13 cellular contexts compared by ENCODE assay signal in genomic region chr2:181203412-181203811, GRCh38.
A peak's percentile ranks its signal among the peaks of the same experiment; 100 is the strongest.
DNase-seq lines count a peak whose midpoint lies in the region; ATAC-seq and TF ChIP-seq lines count a peak whose summit lies in the region.
"Had no signal": no experiment of that assay in that cellular context is flagged by ENCODE, and none has a peak within 500 bp of the region (broad histone marks: within the 10 kb centered on the region; RNA-seq: fewer than 3 reads in every experiment).

No MANE protein-coding gene starts in this region.

- H3K9ac ChIP-seq in PC-3 (ENCODE audit: low read length), result no peak overlapping the region

- H3K9me2 ChIP-seq in PC-3 (replicated peaks; ENCODE audit: low read length), result no peaks in the 10 kb centered on the region

- H3K4me3 ChIP-seq in PC-3 (ENCODE audit: low read length) (peak overlapping the region; percentile 0; the same call in 1 of the 2 replicates), epithelial cell of esophagus (ENCODE audit: low read length) (no peak overlapping the region), mesodermal cell (ENCODE audit: extremely low read depth, insufficient read depth, low read length, poor library complexity, severe bottlenecking) (no peak overlapping the region)

- H3K27ac ChIP-seq in PC-3 (ENCODE audit: low read length), result peak overlapping the region; percentile 62
- H3K27ac ChIP-seq in mesodermal cell (ENCODE audit: low read depth, low read length, severe bottlenecking), result peak overlapping the region; percentile 19

- H3K4me1 ChIP-seq in PC-3 (ENCODE audit: insufficient read depth, low read length), result peaks cover 19% of the 10 kb centered on the region
- no peaks in the 10 kb centered on the region for H3K4me1 ChIP-seq in mesodermal cell (ENCODE audit: control insufficient read depth, insufficient read depth, low read length, poor library complexity, severe bottlenecking)

- peaks cover 16% of the 10 kb centered on the region for H3K4me1 Mint-ChIP-seq in Calu3 (ENCODE audit: low read depth, unreplicated experiment)
- H3K4me1 Mint-ChIP-seq: nephron had no signal

- H3K27ac Mint-ChIP-seq in Calu3 (ENCODE audit: unreplicated experiment), result no peak overlapping the region
- H3K27ac Mint-ChIP-seq: dendritic cell treated with granulocyte-macrophage colony-stimulating factor and Interleukin-4, amounts not matched to agents 40 ng/mL and 50 ng/mL, for 4 days; nephron had no signal

- no peaks in the 10 kb centered on the region for H3K36me3 ChIP-seq in PC-3 (ENCODE audit: low read depth, low read length)
- H3K36me3 ChIP-seq in mesodermal cell (ENCODE audit: control insufficient read depth, insufficient read depth, low read length), result no peaks in the 10 kb centered on the region

- peaks cover 9% of the 10 kb centered on the region for H3K9me3 Mint-ChIP-seq in Calu3 (ENCODE audit: low read depth, unreplicated experiment)

- TF ChIP-seq CTCF in Calu3 (IDR thresholded peaks at IDR 0.05; ENCODE audit: unreplicated experiment), result no peak
- TF ChIP-seq CTCF in PC-3 (conservative IDR thresholded peaks at IDR 0.05; ENCODE audit: low read depth, low read length), result no peak
- TF ChIP-seq CTCF in epithelial cell of esophagus (IDR thresholded peaks at IDR 0.05; ENCODE audit: insufficient read depth, low read depth, low read length, missing control alignments), result no peak
- TF ChIP-seq CTCF in GM10266 (IDR thresholded peaks at IDR 0.05; ENCODE audit: control insufficient read depth, insufficient read depth, low read depth, missing control alignments), result no peak

- CTCF ChIA-PET in Calu3 (lab: Charles Lee) (no interaction called here), PC-3 (lab: Charles Lee) (interaction anchor here (0.6 kb wide), 1 partner anchor 1007 kb away, joined by 4 read pairs; no protein-coding TSS in a partner anchor)

- H3K9me3 ChIP-seq in PC-3 (ENCODE audit: low read length) (no peaks in the 10 kb centered on the region), mesodermal cell (ENCODE audit: control insufficient read depth, low read length) (peaks cover 13% of the 10 kb centered on the region)

- no peaks in the 10 kb centered on the region for H3K79me2 ChIP-seq in PC-3 (ENCODE audit: low read length)

- no peaks in the 10 kb centered on the region for H3K27me3 Mint-ChIP-seq in Calu3 (ENCODE audit: unreplicated experiment)
- H3K27me3 Mint-ChIP-seq: dendritic cell treated with granulocyte-macrophage colony-stimulating factor and Interleukin-4, amounts not matched to agents 40 ng/mL and 50 ng/mL, for 4 days; stimulated activated naive B cell treated with anti-CD40 and anti-IgM and Interleukin-4, amounts not matched to agents 10 μg/mL and 1 μg/mL and 100 μg/mL, for 72 hours had no signal

- peak overlapping the region; percentile 41 for H3K4me2 ChIP-seq in PC-3 (ENCODE audit: low read length)

- no peaks in the 10 kb centered on the region for H3K27me3 ChIP-seq in PC-3 (ENCODE audit: low read length)

- intact Hi-C loops in Calu3 (cut with micrococcal nuclease; ENCODE audit: unreplicated experiment), result no loop called here
- intact Hi-C loops in PC-3 (cut with micrococcal nuclease), result loop anchor here (5.0 kb wide), 1 partner anchor 101 kb away; no protein-coding TSS in a partner anchor

- no peaks in the 10 kb centered on the region for H3F3A ChIP-seq in PC-3 (ENCODE audit: low read length, unreplicated experiment)

- peak; percentile 99 for ATAC-seq in PC-3
- no peak for ATAC-seq in HG02678 (IDR thresholded peaks at IDR 0.05; ENCODE audit: unreplicated experiment)
- ATAC-seq: stimulated activated naive B cell treated with anti-CD40 and anti-IgM and Interleukin-4, amounts not matched to agents 10 μg/mL and 1 μg/mL and 100 μg/mL, for 72 hours had no signal

- POLR2A ChIA-PET in PC-3 (lab: Charles Lee; ENCODE audit: unreplicated experiment), result no interaction called here

- no TSS peak for BruUV-seq in Calu3 (replicated peaks; lab: Mats Ljungman, UMichigan)
- no TSS peak for BruUV-seq in PC-3 (replicated peaks; lab: Mats Ljungman, UMichigan)

- H3K4me3 Mint-ChIP-seq in Calu3 (ENCODE audit: low read depth, unreplicated experiment), result no peak overlapping the region
- H3K4me3 Mint-ChIP-seq: dendritic cell treated with granulocyte-macrophage colony-stimulating factor and Interleukin-4, amounts not matched to agents 40 ng/mL and 50 ng/mL, for 4 days; nephron; stimulated activated naive B cell treated with anti-CD40 and anti-IgM and Interleukin-4, amounts not matched to agents 10 μg/mL and 1 μg/mL and 100 μg/mL, for 72 hours had no signal

- no peak overlapping the region for H2AFZ ChIP-seq in PC-3 (ENCODE audit: low read length)

- DNase-seq in Calu3 (peak; percentile 32), PC-3 (peak; percentile 97), epithelial cell of esophagus (ENCODE audit: low read depth) (peak; percentile 91), NCI-H2081 treated with DMSO at 0.1 percent for 48 hours (lab: John Stamatoyannopoulos, UW) (no peak), DMS53 (lab: John Stamatoyannopoulos, UW) (no peak), GM10266 (ENCODE audit: extremely low spot score) (no peak)
- DNase-seq: KBM-7; Right ventricle myocardium superior; stimulated activated naive B cell treated with anti-CD40 and anti-IgM and Interleukin-4, amounts not matched to agents 10 μg/mL and 1 μg/mL and 100 μg/mL, for 72 hours had no signal

- no peaks in the 10 kb centered on the region for H4K20me1 ChIP-seq in PC-3 (ENCODE audit: low read length)

- H3K36me3 Mint-ChIP-seq in Calu3 (ENCODE audit: insufficient read depth, unreplicated experiment), result no peaks in the 10 kb centered on the region

Comparison
In these comparisons a context has a peak if more than half of its experiments do, and no peak if none do; other contexts are left out.
1. DNase-seq: peak in Calu3 (single experiment), PC-3 (single experiment) and epithelial cell of esophagus (single experiment); none in NCI-H2081 treated with DMSO at 0.1 percent for 48 hours (single experiment), DMS53 (single experiment) and GM10266 (single experiment).